In genomic region chr22:44659140-44659539, GRCh38 we compare ENCODE assay signal across 15 cellular contexts. TPM values are rescaled to one million over a fixed set of nuclear protein-coding genes. Genes with fewer than 3 reads are reported as not detected.
A peak's percentile ranks its signal among the peaks of the same experiment; 100 is the strongest.
DNase-seq lines count a peak whose midpoint lies in the region; ATAC-seq and TF ChIP-seq lines count a peak whose summit lies in the region.
"Had no signal": no experiment of that assay in that cellular context is flagged by ENCODE, and none has a peak within 500 bp of the region (broad histone marks: within the 10 kb centered on the region; RNA-seq: fewer than 3 reads in every experiment).

No MANE protein-coding gene starts in this region.

- H3K27ac ChIP-seq in esophagus muscularis mucosa (replicated peaks in 1 of 4) = peak overlapping the region; percentile 28 to 57 (median 53)
- H3K27ac ChIP-seq in vagina = peak overlapping the region; percentile 56
- H3K27ac ChIP-seq: 22Rv1, testis had no signal

- TF ChIP-seq CTCF in esophagus muscularis mucosa (IDR thresholded peaks at IDR 0.05) = no peak
- no peak for TF ChIP-seq CTCF in vagina (IDR thresholded peaks at IDR 0.05)

- peaks cover 0 to 16% (median 0%) of the 10 kb centered on the region in 4 donors for H3K27me3 ChIP-seq in esophagus muscularis mucosa
- H3K27me3 ChIP-seq in vagina = no peaks in the 10 kb centered on the region
- H3K27me3 ChIP-seq: testis had no signal

- ATAC-seq in HG02938 (IDR thresholded peaks at IDR 0.05; ENCODE audit: unreplicated experiment) (no peak), HG02840 (IDR thresholded peaks at IDR 0.05; ENCODE audit: low FRiP score, unreplicated experiment) (no peak)

- no peak for TF ChIP-seq EP300 in esophagus muscularis mucosa (IDR thresholded peaks at IDR 0.05)

- TF ChIP-seq POLR2A in esophagus muscularis mucosa (IDR thresholded peaks at IDR 0.05; ENCODE audit: low read depth) = no peak
- TF ChIP-seq POLR2A in vagina (IDR thresholded peaks at IDR 0.05) = no peak

- DNase-seq in DMS 273 (lab: John Stamatoyannopoulos, UW; ENCODE audit: unreplicated experiment) (peak; percentile 79), DMS 273 treated with DMSO at 0.1 percent for 48 hours (lab: John Stamatoyannopoulos, UW) (no peak), esophagus muscularis mucosa (ENCODE audit: extremely low spot score) (peak; percentile 78), midbrain (lab: John Stamatoyannopoulos, UW) (peak; percentile 40), vagina (ENCODE audit: extremely low spot score in 2 of 2) (peak in 1 of 2 donors; percentile 87), A172 (ENCODE audit: low spot score) (no peak)
- DNase-seq: activated CD4-positive, CD25-positive, alpha-beta regulatory T cell; activated effector memory CD4-positive, alpha-beta T cell treated with anti-CD3 and anti-CD28 coated beads, Interleukin-2, amount 50 U/mL, for 16 hours; Kasumi-1; naive B cell; NCI-H524 treated with DMSO at 0.1 percent for 48 hours; testis had no signal

- no peaks in the 10 kb centered on the region for H3K9me3 ChIP-seq in esophagus muscularis mucosa
- no peaks in the 10 kb centered on the region for H3K9me3 ChIP-seq in vagina
- H3K9me3 ChIP-seq: testis had no signal

- WGBS in esophagus muscularis mucosa = 0% methylated on average over 2 of the region's 6 CpGs

- intact Hi-C loops in esophagus muscularis mucosa (cut with DNase I) = no loop called here
- intact Hi-C loops in vagina (cut with DNase I) = no loop called here

- H3K36me3 ChIP-seq in esophagus muscularis mucosa (no peaks in the 10 kb centered on the region), vagina (no peaks in the 10 kb centered on the region)

- no peak overlapping the region for H3K4me3 ChIP-seq in esophagus muscularis mucosa
- no peak overlapping the region for H3K4me3 ChIP-seq in vagina
- H3K4me3 ChIP-seq: testis had no signal

- H3K4me1 ChIP-seq in esophagus muscularis mucosa (peaks cover 15 to 26% (median 23%) of the 10 kb centered on the region in 4 donors), vagina (peaks cover 27% of the 10 kb centered on the region)

RNA-seq across cellular contexts. Expression of gene PRR5, which starts 42.9 kb away (rescaled TPM):
- 10 to 100 TPM in 2 of 4 donors, 1 to 10 TPM in 2; 5.6 to 16.6 (median 11.4) TPM for total RNA-seq in esophagus muscularis mucosa
- total RNA-seq in vagina = 36.8 TPM
- total RNA-seq in A172 (2014; rRNA removed; shearing (Covaris generic)) = 3.7 and 7.1 TPM in 2 replicates

Comparison
In these comparisons a context has a peak if more than half of its experiments do, and no peak if none do; other contexts are left out.
1. DNase-seq: peak in DMS 273 (single experiment), esophagus muscularis mucosa (single experiment) and midbrain (single experiment); none in DMS 273 treated with DMSO at 0.1 percent for 48 hours (single experiment) and A172 (single experiment).